In genomic region chr18:52903858-52904257, GRCh38 we compare ENCODE assay signal across 9 cellular contexts.
DNase-seq lines count a peak whose midpoint lies in the region; ATAC-seq and TF ChIP-seq lines count a peak whose summit lies in the region.
"Had no signal": no experiment of that assay in that cellular context is flagged by ENCODE, and none has a peak within 500 bp of the region (broad histone marks: within the 10 kb centered on the region; RNA-seq: fewer than 3 reads in every experiment).

No MANE protein-coding gene starts in this region.

- ATAC-seq in HG02623 (IDR thresholded peaks at IDR 0.05; ENCODE audit: unreplicated experiment) (peak; percentile 69), HG03521 (IDR thresholded peaks at IDR 0.05; ENCODE audit: unreplicated experiment) (no peak), GM18873 (IDR thresholded peaks at IDR 0.05; ENCODE audit: low FRiP score, unreplicated experiment) (no peak)
- no peak for ATAC-seq in activated T-helper 17 cell treated with anti-CD3 and anti-CD28 coated beads, Interleukin-2, amount 50 U/mL, for 72 hours (replicated peaks)

- no peaks in the 10 kb centered on the region for H3K9me3 Mint-ChIP-seq in type B pancreatic cell
- no peaks in the 10 kb centered on the region for H3K9me3 Mint-ChIP-seq in activated T-helper 17 cell treated with anti-CD3 and anti-CD28 coated beads, Interleukin-2, amount 50 U/mL, for 72 hours

- H3K36me3 ChIP-seq in Peyer's patch = no peaks in the 10 kb centered on the region

- H3K9me3 ChIP-seq in Peyer's patch = no peaks in the 10 kb centered on the region

- no peaks in the 10 kb centered on the region for H3K27me3 ChIP-seq in Peyer's patch

- H3K27ac ChIP-seq in Peyer's patch = no peak overlapping the region

- H3K27ac Mint-ChIP-seq in type B pancreatic cell = no peak overlapping the region
- H3K27ac Mint-ChIP-seq in activated T-helper 17 cell treated with anti-CD3 and anti-CD28 coated beads, Interleukin-2, amount 50 U/mL, for 72 hours = no peak overlapping the region
- H3K27ac Mint-ChIP-seq: IgD-negative memory B cell had no signal

- no peak overlapping the region for H3K4me3 Mint-ChIP-seq in type B pancreatic cell
- no peak overlapping the region for H3K4me3 Mint-ChIP-seq in activated T-helper 17 cell treated with anti-CD3 and anti-CD28 coated beads, Interleukin-2, amount 50 U/mL, for 72 hours
- H3K4me3 Mint-ChIP-seq: IgD-negative memory B cell had no signal

- no peak overlapping the region for H3K4me3 ChIP-seq in Peyer's patch

- H3K4me1 ChIP-seq in Peyer's patch = no peaks in the 10 kb centered on the region

- DNase-seq in DMS53 treated with DMSO at 0.1 percent for 48 hours (lab: John Stamatoyannopoulos, UW; ENCODE audit: unreplicated experiment) (peak; percentile 76), Peyer's patch (peak in 2 of 3 donors; percentile 53 to 62), head of caudate nucleus (peak in 41 of 42 donors; percentile 26 to 88 (median 71)), type B pancreatic cell (ENCODE audit: extremely low spot score, unreplicated experiment) (no peak)

- H3K4me1 Mint-ChIP-seq in type B pancreatic cell (ENCODE audit: unreplicated experiment) = no peaks in the 10 kb centered on the region
- H3K4me1 Mint-ChIP-seq in activated T-helper 17 cell treated with anti-CD3 and anti-CD28 coated beads, Interleukin-2, amount 50 U/mL, for 72 hours = no peaks in the 10 kb centered on the region
- H3K4me1 Mint-ChIP-seq: IgD-negative memory B cell had no signal

- TF ChIP-seq CTCF in Peyer's patch (IDR thresholded peaks at IDR 0.05) (peak in 4 of 6 experiments; percentile 25 to 61 (median 59)), type B pancreatic cell (conservative IDR thresholded peaks at IDR 0.05) (peak; percentile 92)

- no peak for TF ChIP-seq POLR2A in Peyer's patch (IDR thresholded peaks at IDR 0.05)

- H3K27me3 Mint-ChIP-seq in type B pancreatic cell = peaks cover 15% of the 10 kb centered on the region
- no peaks in the 10 kb centered on the region for H3K27me3 Mint-ChIP-seq in activated T-helper 17 cell treated with anti-CD3 and anti-CD28 coated beads, Interleukin-2, amount 50 U/mL, for 72 hours
- H3K27me3 Mint-ChIP-seq: IgD-negative memory B cell had no signal

- intact Hi-C loops in head of caudate nucleus (cut with DNase I) = loop anchor here (10.0 kb wide), 1 partner anchor 559 kb away; the partner anchor contains the start of gene DCC

- no peaks in the 10 kb centered on the region for H3K36me3 Mint-ChIP-seq in type B pancreatic cell
- no peaks in the 10 kb centered on the region for H3K36me3 Mint-ChIP-seq in activated T-helper 17 cell treated with anti-CD3 and anti-CD28 coated beads, Interleukin-2, amount 50 U/mL, for 72 hours (ENCODE audit: low read depth)
- H3K36me3 Mint-ChIP-seq: IgD-negative memory B cell had no signal
